Comparison of ENCODE assay signal across 22 cellular contexts in the genomic region with DNA sequence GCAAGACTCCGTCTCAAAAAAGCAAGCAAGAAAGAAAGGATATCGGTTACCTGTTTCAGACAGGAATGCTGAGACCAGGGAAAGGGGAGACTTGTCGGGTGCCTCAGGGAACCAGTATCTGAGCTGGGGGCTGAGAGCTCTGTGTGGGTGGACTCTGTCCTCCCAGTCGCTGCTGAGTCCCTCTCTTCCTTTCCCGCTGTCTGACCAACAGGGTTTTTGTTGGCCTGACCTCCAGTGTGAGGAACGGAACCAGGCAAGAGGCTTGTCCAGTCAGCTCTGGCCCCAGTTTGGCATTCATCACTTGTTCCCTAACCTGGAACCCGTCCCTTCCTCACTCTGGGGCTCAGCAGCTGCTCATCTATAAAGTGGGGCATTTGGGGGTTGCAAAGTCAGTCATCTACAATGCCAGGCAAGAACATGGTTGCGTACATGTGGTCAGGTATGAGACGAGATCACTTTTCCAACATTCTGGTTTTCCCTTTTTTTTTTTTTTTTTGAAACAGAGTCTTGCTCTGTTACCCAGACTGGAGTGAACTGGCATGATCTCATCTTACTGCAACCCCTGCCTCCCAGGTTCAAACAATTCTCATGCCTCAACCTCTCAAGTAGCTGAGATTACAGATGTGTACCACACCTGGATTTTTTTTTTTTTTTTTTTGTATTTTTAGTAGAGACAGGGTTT.
DNase-seq lines count a peak whose midpoint lies in the region; ATAC-seq and TF ChIP-seq lines count a peak whose summit lies in the region.
"Had no signal": no experiment of that assay in that cellular context is flagged by ENCODE, and none has a peak within 500 bp of the region (broad histone marks: within the 10 kb centered on the region; RNA-seq: fewer than 3 reads in every experiment).

No MANE protein-coding gene starts in this region.

- ATAC-seq in RWPE2 (ENCODE audit: low read depth) (no peak), gastrocnemius medialis (no peak), HG02610 (IDR thresholded peaks at IDR 0.05; ENCODE audit: unreplicated experiment) (no peak), HG03108 (IDR thresholded peaks at IDR 0.05; ENCODE audit: unreplicated experiment) (no peak)
- ATAC-seq: CD8-positive, alpha-beta T cell; left ventricle myocardium superior; pancreas had no signal

- no peaks in the 10 kb centered on the region for H3K9me3 Mint-ChIP-seq in activated CD4-positive, alpha-beta T cell treated with anti-CD3 and anti-CD28 coated beads, Interleukin-2, amount 10 ng/mL, durations not matched to agents 7 days and 5 days
- H3K9me3 Mint-ChIP-seq in osteocyte (ENCODE audit: unreplicated experiment) = no peaks in the 10 kb centered on the region
- H3K9me3 Mint-ChIP-seq: activated naive CD4-positive, alpha-beta T cell treated with anti-CD3 and anti-CD28 coated beads for 36 hours; CD8-positive, alpha-beta T cell; nephron progenitor cell had no signal

- H3K9me3 ChIP-seq in RWPE2 (ENCODE audit: severe bottlenecking) (no peaks in the 10 kb centered on the region), gastrocnemius medialis (no peaks in the 10 kb centered on the region)
- H3K9me3 ChIP-seq: pancreas, sigmoid colon, upper lobe of left lung had no signal

- no peak for TF ChIP-seq POLR2A in gastrocnemius medialis (IDR thresholded peaks at IDR 0.05)

- H3K4me3 Mint-ChIP-seq in activated CD4-positive, alpha-beta T cell treated with anti-CD3 and anti-CD28 coated beads, Interleukin-2, amount 10 ng/mL, durations not matched to agents 7 days and 5 days = no peak overlapping the region
- no peak overlapping the region for H3K4me3 Mint-ChIP-seq in osteocyte (ENCODE audit: unreplicated experiment)
- H3K4me3 Mint-ChIP-seq: activated naive CD4-positive, alpha-beta T cell treated with anti-CD3 and anti-CD28 coated beads for 36 hours; CD8-positive, alpha-beta T cell; nephron progenitor cell had no signal

- intact Hi-C loops in gastrocnemius medialis (cut with DNase I; ENCODE audit: low total_unique reads) = no loop called here

- POLR2A ChIA-PET in activated CD4-positive, alpha-beta T cell treated with anti-CD3 and anti-CD28 coated beads, Interleukin-2, amount 10 ng/mL, durations not matched to agents 7 days and 5 days (lab: Charles Lee) = interaction anchor here (1.3 kb wide), 1 partner anchor 140 kb away, joined by 4 read pairs; a partner anchor contains a TSS

- DNase-seq in activated CD4-positive, alpha-beta T cell treated with anti-CD3 and anti-CD28 coated beads, Interleukin-2, amount 10 ng/mL, durations not matched to agents 7 days and 5 days = no peak
- DNase-seq in activated CD4-positive, alpha-beta T cell treated with anti-CD3 and anti-CD28 coated beads for 1 hour = no peak
- no peak for DNase-seq in RWPE2 (ENCODE audit: low spot score)
- peak; percentile 61 for DNase-seq in glomerular visceral epithelial cell (ENCODE audit: extremely low spot score)
- DNase-seq in gastrocnemius medialis = no peak
- DNase-seq in osteocyte (ENCODE audit: extremely low spot score, unreplicated experiment) = no peak
- DNase-seq: 8988T; activated T-cell treated with anti-CD3 and anti-CD28 coated beads, Interleukin-2, amount 50 U/mL, for 1 hour; left ventricle myocardium superior; NCI-H1105 treated with DMSO at 0.1 percent for 48 hours; NCI-H446; NCI-H82; nephron progenitor cell; sigmoid colon; stimulated activated CD8-positive, alpha-beta memory T cell treated with anti-CD3 and anti-CD28 coated beads, Interleukin-4, amount 100 ng/mL, for 48 hours; T1000; upper lobe of left lung had no signal

- H3K4me1 Mint-ChIP-seq in activated CD4-positive, alpha-beta T cell treated with anti-CD3 and anti-CD28 coated beads, Interleukin-2, amount 10 ng/mL, durations not matched to agents 7 days and 5 days = peaks cover 35% of the 10 kb centered on the region
- peaks cover 12% of the 10 kb centered on the region for H3K4me1 Mint-ChIP-seq in osteocyte (ENCODE audit: unreplicated experiment)

- in situ Hi-C loops in gastrocnemius medialis (cut with MboI; ENCODE audit: low sequenced_read_pairs in 4 of 4) = no loop called here

- CTCF ChIA-PET in activated CD4-positive, alpha-beta T cell treated with anti-CD3 and anti-CD28 coated beads, Interleukin-2, amount 10 ng/mL, durations not matched to agents 7 days and 5 days (lab: Charles Lee) = interaction anchor here (0.6 to 8.7 kb wide), 8 partner anchors 11 to 674 kb away, joined by 3 to 57 read pairs (median 3); no protein-coding TSS in a partner anchor

- H3K27me3 Mint-ChIP-seq in activated CD4-positive, alpha-beta T cell treated with anti-CD3 and anti-CD28 coated beads, Interleukin-2, amount 10 ng/mL, durations not matched to agents 7 days and 5 days = no peaks in the 10 kb centered on the region
- H3K27me3 Mint-ChIP-seq in osteocyte (ENCODE audit: unreplicated experiment) = no peaks in the 10 kb centered on the region

- H3K27me3 ChIP-seq in RWPE2 (ENCODE audit: insufficient read depth, poor library complexity, severe bottlenecking) (no peaks in the 10 kb centered on the region), gastrocnemius medialis (no peaks in the 10 kb centered on the region)
- H3K27me3 ChIP-seq: pancreas, sigmoid colon, upper lobe of left lung had no signal

- TF ChIP-seq CTCF in RWPE2 (IDR thresholded peaks at IDR 0.05; ENCODE audit: poor library complexity, severe bottlenecking) (no peak), gastrocnemius medialis (IDR thresholded peaks at IDR 0.05 in 4 of 5, conservative IDR thresholded peaks at IDR 0.05 in 1 of 5) (no peak), osteocyte (IDR thresholded peaks at IDR 0.05) (no peak)

- H3K36me3 ChIP-seq in RWPE2 (ENCODE audit: low read depth) (no peaks in the 10 kb centered on the region), gastrocnemius medialis (no peaks in the 10 kb centered on the region)
- H3K36me3 ChIP-seq: pancreas, sigmoid colon, upper lobe of left lung had no signal

- H3K27ac Mint-ChIP-seq in activated CD4-positive, alpha-beta T cell treated with anti-CD3 and anti-CD28 coated beads, Interleukin-2, amount 10 ng/mL, durations not matched to agents 7 days and 5 days = peak overlapping the region; percentile 28
- H3K27ac Mint-ChIP-seq in osteocyte (ENCODE audit: unreplicated experiment) = no peak overlapping the region
- H3K27ac Mint-ChIP-seq: activated naive CD4-positive, alpha-beta T cell treated with anti-CD3 and anti-CD28 coated beads for 36 hours; CD8-positive, alpha-beta T cell had no signal

- peak overlapping the region; percentile 99 for H3K27ac ChIP-seq in RWPE2 (ENCODE audit: poor library complexity, severe bottlenecking)
- peak overlapping the region; percentile 83 to 93 (median 89) for H3K27ac ChIP-seq in gastrocnemius medialis
- H3K27ac ChIP-seq: upper lobe of left lung had no signal

- H3K4me1 ChIP-seq in RWPE2 (ENCODE audit: insufficient read depth, poor library complexity, severe bottlenecking) (peaks cover 62% of the 10 kb centered on the region), gastrocnemius medialis (peaks cover 44 to 59% of the 10 kb centered on the region in 2 donors)
- H3K4me1 ChIP-seq: upper lobe of left lung had no signal

- no peak overlapping the region for H3K4me3 ChIP-seq in RWPE2 (ENCODE audit: severe bottlenecking)
- H3K4me3 ChIP-seq in gastrocnemius medialis = no peak overlapping the region
- H3K4me3 ChIP-seq: pancreas, sigmoid colon, upper lobe of left lung had no signal

- peaks cover 20% of the 10 kb centered on the region for H3K36me3 Mint-ChIP-seq in activated CD4-positive, alpha-beta T cell treated with anti-CD3 and anti-CD28 coated beads, Interleukin-2, amount 10 ng/mL, durations not matched to agents 7 days and 5 days (ENCODE audit: low read depth)
- no peaks in the 10 kb centered on the region for H3K36me3 Mint-ChIP-seq in osteocyte (ENCODE audit: unreplicated experiment)
- H3K36me3 Mint-ChIP-seq: CD8-positive, alpha-beta T cell had no signal
